In genomic region chr12:32836710-32837109, GRCh38 we compare ENCODE assay signal across 1 cellular context.
TF ChIP-seq lines count a peak whose summit lies in the region.

No MANE protein-coding gene starts in this region.

TF ChIP-seq in Ishikawa, 13 proteins besides CTCF, POLR2A, EP300 and RAD21:
- TF ChIP-seq TCF12 (IDR thresholded peaks at IDR 0.05; ENCODE audit: low read depth): no peak
- TF ChIP-seq TEAD4 (IDR thresholded peaks at IDR 0.05): 0 out of 2 replicates have a peak, but pooled peaks have one; percentile 16
- TF ChIP-seq TAF1 (IDR thresholded peaks at IDR 0.05; ENCODE audit: low read depth): no peak
- TF ChIP-seq USF1 (IDR thresholded peaks at IDR 0.05): no peak
- TF ChIP-seq CREB1 (IDR thresholded peaks at IDR 0.05; ENCODE audit: low read depth): no peak
- TF ChIP-seq EGR1 (IDR thresholded peaks at IDR 0.05): no peak
